9 cellular contexts compared by ENCODE assay signal in the genomic region with DNA sequence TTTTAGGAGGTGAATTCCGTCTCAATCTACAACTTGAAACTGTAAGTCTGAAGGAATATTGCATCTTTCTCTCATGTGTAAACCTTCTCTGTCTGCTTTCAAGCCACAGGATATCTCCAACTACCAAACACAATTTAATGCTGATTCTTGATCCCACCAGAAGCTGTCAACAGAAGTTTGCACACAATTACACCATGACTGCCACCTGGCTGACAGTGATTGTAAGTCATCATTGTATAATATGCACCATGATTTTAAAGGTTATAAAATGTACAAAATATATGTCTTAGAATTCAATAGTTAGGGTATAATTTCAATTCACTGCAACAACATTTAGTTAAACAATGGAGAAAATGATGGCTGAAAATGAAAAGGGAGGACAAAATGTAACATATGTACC. TPM values are rescaled to one million over a fixed set of nuclear protein-coding genes. Genes with fewer than 3 reads are reported as not detected.
DNase-seq lines count a peak whose midpoint lies in the region; FAIRE-seq and TF ChIP-seq lines count a peak whose summit lies in the region.
"Had no signal": no experiment of that assay in that cellular context is flagged by ENCODE, and none has a peak within 500 bp of the region (broad histone marks: within the 10 kb centered on the region; RNA-seq: fewer than 3 reads in every experiment).

No MANE protein-coding gene starts in this region.

- H3K27ac Mint-ChIP-seq in astrocyte (ENCODE audit: unreplicated experiment), result no peak overlapping the region

- peaks cover 3% of the 10 kb centered on the region for H4K20me1 ChIP-seq in astrocyte (ENCODE audit: insufficient read depth, low read length)

- H2AK5ac ChIP-seq in mesenchymal stem cell (ENCODE audit: low read length, severe bottlenecking), result no peak overlapping the region

- H2BK120ac ChIP-seq in mesenchymal stem cell (ENCODE audit: low read depth, low read length), result no peak overlapping the region

- no peaks in the 10 kb centered on the region for H3K9me3 Mint-ChIP-seq in astrocyte (ENCODE audit: unreplicated experiment)

- no peak overlapping the region for H4K91ac ChIP-seq in mesenchymal stem cell (ENCODE audit: low read length)

- no peaks in the 10 kb centered on the region for H3K79me2 ChIP-seq in astrocyte (ENCODE audit: insufficient read depth, low read length)

- H3K27ac ChIP-seq in astrocyte (ENCODE audit: low read depth, low read length) (no peak overlapping the region), mesenchymal stem cell (ENCODE audit: low read length, poor library complexity, severe bottlenecking) (no peak overlapping the region)
- H3K27ac ChIP-seq: thoracic aorta had no signal

- H3K79me1 ChIP-seq in mesenchymal stem cell (replicated peaks; ENCODE audit: low read length, poor library complexity, severe bottlenecking), result peaks cover 1% of the 10 kb centered on the region

- H3K18ac ChIP-seq in mesenchymal stem cell (ENCODE audit: low read depth in 1 of 2, low read length in 2 of 2), result no peak overlapping the region

- no peaks in the 10 kb centered on the region for H3K9me3 ChIP-seq in astrocyte (ENCODE audit: insufficient read depth, low read depth, low read length)
- H3K9me3 ChIP-seq in mesenchymal stem cell (ENCODE audit: control insufficient read depth, low read length), result no peaks in the 10 kb centered on the region
- H3K9me3 ChIP-seq: thoracic aorta had no signal

- H3K23ac ChIP-seq in mesenchymal stem cell (ENCODE audit: low read length in 2 of 2), result no peak overlapping the region

- no peak overlapping the region for H3K4me3 Mint-ChIP-seq in astrocyte (ENCODE audit: unreplicated experiment)

- H2BK15ac ChIP-seq in mesenchymal stem cell (ENCODE audit: low read depth, poor library complexity, severe bottlenecking), result no peak overlapping the region

- H3K4me1 ChIP-seq in astrocyte (ENCODE audit: insufficient read depth, low read length) (no peaks in the 10 kb centered on the region), mesenchymal stem cell (ENCODE audit: control insufficient read depth, insufficient read depth, low read depth, low read length) (no peaks in the 10 kb centered on the region)

- H3K4me3 ChIP-seq in astrocyte (ENCODE audit: insufficient read depth, low read depth, low read length) (no peak overlapping the region), mesenchymal stem cell (ENCODE audit: insufficient read depth in 1 of 2, low read depth in 1 of 2, low read length in 2 of 2) (no peak overlapping the region)
- H3K4me3 ChIP-seq: thoracic aorta had no signal

- H3K14ac ChIP-seq in mesenchymal stem cell (ENCODE audit: low read length in 2 of 2), result no peak overlapping the region

- WGBS in mesenchymal stem cell, result 91% methylated on average over 1 of the region's 1 CpG

- no peak overlapping the region for H4K8ac ChIP-seq in mesenchymal stem cell (ENCODE audit: low read length)

- no peak overlapping the region for H2BK5ac ChIP-seq in mesenchymal stem cell (ENCODE audit: low read depth, low read length, poor library complexity, severe bottlenecking)

- no peaks in the 10 kb centered on the region for H3K27me3 Mint-ChIP-seq in astrocyte (ENCODE audit: low read depth, unreplicated experiment)

- DNase-seq in NCI-H1436 (lab: John Stamatoyannopoulos, UW) (peak; percentile 37), NCI-H1436 treated with DMSO at 0.1 percent for 48 hours (lab: John Stamatoyannopoulos, UW) (no peak), HuH-7 (ENCODE audit: low spot score) (peak; percentile 4), astrocyte (ENCODE audit: low read depth) (no peak), mesenchymal stem cell (peak; percentile 36), nucleus accumbens (lab: John Stamatoyannopoulos, UW) (no peak), HCEC 1CT (no peak)
- DNase-seq in effector CD4-positive, alpha-beta T cell, result no peak

- FAIRE-seq in astrocyte (lab: Jason Lieb, UNC), result no peak

- H3K4ac ChIP-seq in mesenchymal stem cell (ENCODE audit: low read depth in 1 of 2, low read length in 2 of 2), result no peak overlapping the region

- H3K9ac ChIP-seq in astrocyte (ENCODE audit: low read length), result no peak overlapping the region
- H3K9ac ChIP-seq in mesenchymal stem cell (ENCODE audit: low read length), result no peak overlapping the region

- no peak overlapping the region for H2BK12ac ChIP-seq in mesenchymal stem cell (ENCODE audit: low read length in 2 of 2)

- H3K36me3 ChIP-seq in astrocyte (ENCODE audit: insufficient read depth, low read length), result peaks cover 13% of the 10 kb centered on the region
- H3K36me3 ChIP-seq in mesenchymal stem cell (ENCODE audit: control insufficient read depth in 1 of 2, insufficient read depth in 2 of 2, low read depth in 1 of 2, low read length in 2 of 2), result peaks cover 3 to 83% of the 10 kb centered on the region in 2 experiments

- peaks cover 6% of the 10 kb centered on the region for H3K36me3 Mint-ChIP-seq in astrocyte (ENCODE audit: low read depth, unreplicated experiment)

- peak; percentile 18 for TF ChIP-seq CTCF in astrocyte (IDR thresholded peaks at IDR 0.05; ENCODE audit: insufficient read depth, low read depth, low read length)

- H2AFZ ChIP-seq in astrocyte (ENCODE audit: low read depth, low read length), result no peak overlapping the region
- no peak overlapping the region for H2AFZ ChIP-seq in mesenchymal stem cell (ENCODE audit: low read depth, low read length)

- H3K4me2 ChIP-seq in astrocyte (ENCODE audit: low read length) (no peak overlapping the region), mesenchymal stem cell (ENCODE audit: low read length, poor library complexity, severe bottlenecking) (no peak overlapping the region)

- H3K4me1 Mint-ChIP-seq in astrocyte (ENCODE audit: low read depth, unreplicated experiment), result no peaks in the 10 kb centered on the region

- H3K27me3 ChIP-seq in astrocyte (ENCODE audit: insufficient read depth, low read length) (no peaks in the 10 kb centered on the region), mesenchymal stem cell (ENCODE audit: control insufficient read depth in 1 of 2, insufficient read depth in 1 of 2, low read length in 2 of 2) (no peaks in the 10 kb centered on the region)

RNA-seq across cellular contexts. Expression of gene PREPL, which starts 18.4 kb away (rescaled TPM):
- 46.2 and 50.6 TPM in 2 replicates for total RNA-seq in astrocyte
- polyA plus RNA-seq in mesenchymal stem cell (2013, experiment 1 of 2), result 26.1 TPM
- polyA plus RNA-seq in mesenchymal stem cell (2013, experiment 2 of 2), result 26.0 TPM

RNA-seq across cellular contexts. Expression of gene CAMKMT, which starts 18.9 kb away (rescaled TPM):
- total RNA-seq in astrocyte, result 8.9 and 9.3 TPM in 2 replicates
- 6.0 TPM for polyA plus RNA-seq in mesenchymal stem cell (2013, experiment 1 of 2)
- polyA plus RNA-seq in mesenchymal stem cell (2013, experiment 2 of 2), result 5.7 TPM

Comparison
In these comparisons a context has a peak if more than half of its experiments do, and no peak if none do; other contexts are left out.
1. DNase-seq: peak in NCI-H1436 (single experiment), HuH-7 (single experiment) and mesenchymal stem cell (single experiment); none in NCI-H1436 treated with DMSO at 0.1 percent for 48 hours (single experiment), astrocyte (single experiment), effector CD4-positive, alpha-beta T cell (single experiment), nucleus accumbens (0 of 56) and HCEC 1CT (single experiment).